14 cellular contexts compared by ENCODE assay signal in the genomic region with DNA sequence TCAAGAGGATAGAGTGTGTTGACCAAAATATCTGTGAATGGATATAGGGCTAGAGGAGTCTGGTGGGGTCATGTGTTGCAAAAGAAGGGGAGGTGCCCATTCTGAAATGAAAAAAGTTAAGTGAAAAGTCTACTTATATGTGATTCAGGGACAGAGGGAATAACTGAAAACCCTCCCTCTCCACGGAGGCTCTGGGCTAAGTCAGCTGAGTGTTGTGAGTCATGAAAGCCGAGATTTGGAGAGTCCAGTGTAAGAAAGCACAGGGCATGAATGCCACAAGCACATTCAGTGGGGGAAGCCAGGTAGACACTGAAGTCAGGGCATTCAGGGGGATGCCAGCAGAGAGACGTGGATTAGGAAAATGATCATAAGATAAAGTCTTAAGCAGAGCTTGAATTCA.
DNase-seq lines count a peak whose midpoint lies in the region; ATAC-seq and TF ChIP-seq lines count a peak whose summit lies in the region.
"Had no signal": no experiment of that assay in that cellular context is flagged by ENCODE, and none has a peak within 500 bp of the region (broad histone marks: within the 10 kb centered on the region; RNA-seq: fewer than 3 reads in every experiment).

No MANE protein-coding gene starts in this region.

- no peak overlapping the region for H3K27ac ChIP-seq in esophagus squamous epithelium
- H3K27ac ChIP-seq: SK-N-MC had no signal

- POLR2A ChIA-PET in naive thymus-derived CD8-positive, alpha-beta T cell (lab: Charles Lee), result no interaction called here

- H3K36me3 Mint-ChIP-seq in naive thymus-derived CD8-positive, alpha-beta T cell, result peaks cover 0 to 1% (median 0%) of the 10 kb centered on the region in 3 donors
- H3K36me3 Mint-ChIP-seq: CD4-positive, alpha-beta memory T cell had no signal

- H3K27ac Mint-ChIP-seq in naive thymus-derived CD8-positive, alpha-beta T cell, result no peak overlapping the region
- H3K27ac Mint-ChIP-seq: B cell had no signal

- H3K4me3 ChIP-seq in fibroblast of pulmonary artery (replicated peaks; ENCODE audit: low read depth, low read length), result no peak overlapping the region
- H3K4me3 ChIP-seq in esophagus squamous epithelium, result no peak overlapping the region
- H3K4me3 ChIP-seq: SK-N-MC had no signal

- H3K9me3 ChIP-seq in esophagus squamous epithelium, result peaks cover 0 to 4% (median 0%) of the 10 kb centered on the region in 3 donors

- TF ChIP-seq POLR2A in esophagus squamous epithelium (IDR thresholded peaks at IDR 0.05), result no peak

- H3K27me3 Mint-ChIP-seq in naive thymus-derived CD8-positive, alpha-beta T cell, result no peaks in the 10 kb centered on the region
- H3K27me3 Mint-ChIP-seq: B cell; CD4-positive, alpha-beta memory T cell had no signal

- H3K4me1 Mint-ChIP-seq in naive thymus-derived CD8-positive, alpha-beta T cell, result no peaks in the 10 kb centered on the region
- H3K4me1 Mint-ChIP-seq: B cell; CD4-positive, alpha-beta memory T cell had no signal

- ATAC-seq in naive thymus-derived CD8-positive, alpha-beta T cell, result no peak

- DNase-seq in HCEC 1CT (peak; percentile 29), amniotic epithelial cell (ENCODE audit: low read depth) (peak; percentile 44), fibroblast of pulmonary artery (ENCODE audit: low read depth) (peak; percentile 35), renal cortical epithelial cell (ENCODE audit: low read depth) (peak; percentile 68), NCI-H2107 (lab: John Stamatoyannopoulos, UW) (no peak), CD1c-positive myeloid dendritic cell (ENCODE audit: extremely low spot score) (no peak), esophagus squamous epithelium (lab: John Stamatoyannopoulos, UW) (no peak)
- DNase-seq in naive thymus-derived CD8-positive, alpha-beta T cell, result no peak
- DNase-seq: CD4-positive, alpha-beta memory T cell; NCI-H1436; NCI-H2081; NCI-H226 had no signal

- no peaks in the 10 kb centered on the region for H3K36me3 ChIP-seq in esophagus squamous epithelium

- peaks cover 0 to 13% (median 9%) of the 10 kb centered on the region in 9 donors for H3K9me3 Mint-ChIP-seq in naive thymus-derived CD8-positive, alpha-beta T cell

- intact Hi-C loops in esophagus squamous epithelium (cut with DNase I), result no loop called here

- H3K4me3 Mint-ChIP-seq in naive thymus-derived CD8-positive, alpha-beta T cell, result no peak overlapping the region
- H3K4me3 Mint-ChIP-seq: B cell; CD4-positive, alpha-beta memory T cell had no signal

- H3K27me3 ChIP-seq in esophagus squamous epithelium, result no peaks in the 10 kb centered on the region

- no peaks in the 10 kb centered on the region for H3K4me1 ChIP-seq in esophagus squamous epithelium

- TF ChIP-seq CTCF in fibroblast of pulmonary artery (IDR thresholded peaks at IDR 0.05; ENCODE audit: low read length, missing control alignments) (no peak), esophagus squamous epithelium (IDR thresholded peaks at IDR 0.05) (no peak)

- 35 to 58% methylated on average over 3 of the region's 3 CpGs for WGBS in esophagus squamous epithelium, 2 donors

Comparison
In these comparisons a context has a peak if more than half of its experiments do, and no peak if none do; other contexts are left out.
1. DNase-seq: peak in HCEC 1CT (single experiment), amniotic epithelial cell (single experiment), fibroblast of pulmonary artery (single experiment) and renal cortical epithelial cell (single experiment); none in NCI-H2107 (single experiment), naive thymus-derived CD8-positive, alpha-beta T cell (0 of 10), CD1c-positive myeloid dendritic cell (single experiment) and esophagus squamous epithelium (single experiment).